8 cellular contexts compared by ENCODE assay signal in genomic region chr3:52536112-52536368, GRCh38. TPM values are rescaled to one million over a fixed set of nuclear protein-coding genes. Genes with fewer than 3 reads are reported as not detected.
DNase-seq lines count a peak whose midpoint lies in the region; ATAC-seq and TF ChIP-seq lines count a peak whose summit lies in the region.

No MANE protein-coding gene starts in this region.

- H3K36me3 ChIP-seq in HUES48 (ENCODE audit: control insufficient read depth, insufficient read depth, low read length) (peaks cover 24% of the 10 kb centered on the region), iPS-15b (ENCODE audit: control insufficient read depth, insufficient read depth, low read length) (peaks cover 15% of the 10 kb centered on the region), spleen (peaks cover 0 to 17% (median 4%) of the 10 kb centered on the region in 6 donors)

- peaks cover 24% of the 10 kb centered on the region for H3K36me3 Mint-ChIP-seq in activated B cell treated with CpG ODN at 0.5 μM for 24 hours (ENCODE audit: low read depth)

- no peaks in the 10 kb centered on the region for H3K9me3 Mint-ChIP-seq in activated B cell treated with CpG ODN at 0.5 μM for 24 hours

- H3K27ac Mint-ChIP-seq in activated B cell treated with CpG ODN at 0.5 μM for 24 hours, result peak overlapping the region; percentile 96

- H3K27me3 ChIP-seq in HUES48 (ENCODE audit: control insufficient read depth, insufficient read depth, low read length) (no peaks in the 10 kb centered on the region), iPS-15b (ENCODE audit: control insufficient read depth, insufficient read depth, low read length) (no peaks in the 10 kb centered on the region), spleen (replicated peaks in 1 of 7) (peaks cover 0 to 27% (median 5%) of the 10 kb centered on the region in 7 donors)

- WGBS in spleen, 5 donors, result 17 to 21% (median 17%) methylated on average over 9 of the region's 9 CpGs

- CTCF ChIA-PET in activated B cell treated with CpG ODN at 0.5 μM for 24 hours (lab: Charles Lee), result interaction anchor here (0.8 to 1.2 kb wide), 2 partner anchors 9 to 124 kb away, joined by 3 to 4 read pairs; no protein-coding TSS in a partner anchor

- no peaks in the 10 kb centered on the region for H3K27me3 Mint-ChIP-seq in activated B cell treated with CpG ODN at 0.5 μM for 24 hours

- POLR2A ChIA-PET in activated B cell treated with CpG ODN at 0.5 μM for 24 hours (lab: Charles Lee), result interaction anchor here (0.7 to 1.3 kb wide), 12 partner anchors 9 to 1151 kb away, joined by 3 to 5 read pairs (median 3); partner anchors contain the start of genes GLYCTK, GNL3, MANF and PBRM1

- no peak for TF ChIP-seq POLR2A in spleen (IDR thresholded peaks at IDR 0.05)

- H3K9ac ChIP-seq in HUES48 (ENCODE audit: low read depth, low read length) (no peak overlapping the region), iPS-15b (ENCODE audit: low read depth, low read length) (no peak overlapping the region)

- peak overlapping the region; percentile 18; the same call in 1 of the 2 replicates for H3K4me3 ChIP-seq in HUES48 (ENCODE audit: low read depth, low read length)
- H3K4me3 ChIP-seq in iPS-15b (ENCODE audit: low read depth, low read length), result peak overlapping the region; percentile 27
- H3K4me3 ChIP-seq in spleen, result peak overlapping the region in 7 of 8 donors; percentile 64 to 94 (median 82)

- TF ChIP-seq CTCF in activated B cell treated with CpG ODN at 0.5 μM for 24 hours (IDR thresholded peaks at IDR 0.05) (no peak), spleen (IDR thresholded peaks at IDR 0.05 in 8 of 11, conservative IDR thresholded peaks at IDR 0.05 in 3 of 11) (no peak)

- H3K4me1 ChIP-seq in HUES48 (ENCODE audit: control insufficient read depth, insufficient read depth, low read length), result peaks cover 30% of the 10 kb centered on the region
- H3K4me1 ChIP-seq in iPS-15b (ENCODE audit: control insufficient read depth, insufficient read depth, low read length), result peaks cover 19% of the 10 kb centered on the region
- H3K4me1 ChIP-seq in spleen, result peaks cover 30 to 84% (median 63%) of the 10 kb centered on the region in 6 donors

- intact Hi-C loops in activated B cell treated with CpG ODN at 0.5 μM for 24 hours (cut with micrococcal nuclease) (loop anchor here (1.0 to 10.0 kb wide), 11 partner anchors 63 to 1149 kb away; partner anchors contain the start of genes ACY1, DUSP7, GNL3 and ITIH1), spleen (cut with DNase I; ENCODE audit: low total_unique reads) (no loop called here)

- DNase-seq in activated B cell treated with CpG ODN at 0.5 μM for 24 hours, result no peak
- no peak for DNase-seq in spleen
- no peak for DNase-seq in AG08395 (ENCODE audit: low spot score)
- DNase-seq in NCI-H526 treated with DMSO at 0.1 percent for 48 hours (lab: John Stamatoyannopoulos, UW), result no peak
- no peak for DNase-seq in SHP77 (lab: John Stamatoyannopoulos, UW)

- H3K27ac ChIP-seq in HUES48 (ENCODE audit: low read depth, low read length) (no peak overlapping the region), spleen (peak overlapping the region in 6 of 8 donors; percentile 45 to 94 (median 90))

- H3K9me3 ChIP-seq in HUES48 (ENCODE audit: control insufficient read depth, insufficient read depth, low read length) (no peaks in the 10 kb centered on the region), iPS-15b (ENCODE audit: control insufficient read depth, insufficient read depth, low read length) (no peaks in the 10 kb centered on the region), spleen (no peaks in the 10 kb centered on the region)

- H3K4me3 Mint-ChIP-seq in activated B cell treated with CpG ODN at 0.5 μM for 24 hours, result peak overlapping the region; percentile 98

- ATAC-seq in activated B cell treated with CpG ODN at 0.5 μM for 24 hours (ENCODE audit: low read depth) (no peak), HG02884 (IDR thresholded peaks at IDR 0.05; ENCODE audit: unreplicated experiment) (no peak)

- H3K4me1 Mint-ChIP-seq in activated B cell treated with CpG ODN at 0.5 μM for 24 hours, result peaks cover 42% of the 10 kb centered on the region

RNA-seq across cellular contexts. Expression of gene UQCC5, which starts 0.4 kb away (rescaled TPM):
- 11.7 and 13.6 TPM in 2 replicates for total RNA-seq in activated B cell treated with CpG ODN at 0.5 μM for 24 hours
- total RNA-seq in spleen, result 10 to 100 TPM in 3 of 7 donors, 1 to 10 TPM in 4; 2.7 to 12.8 (median 7.6) TPM
- polyA plus RNA-seq in spleen, result 10 to 100 TPM; 24.8 to 41.5 (median 26.1) TPM

RNA-seq across cellular contexts. Expression of gene NT5DC2, which starts 2.4 kb away (rescaled TPM):
- total RNA-seq in activated B cell treated with CpG ODN at 0.5 μM for 24 hours (9.5 and 9.9 TPM in 2 replicates), spleen (10 to 100 TPM in 6 of 7 donors, 1 to 10 TPM in 1; 9.3 to 26.0 (median 12.0) TPM)
- polyA plus RNA-seq in spleen, result 10 to 100 TPM in 1 of 3 donors, 1 to 10 TPM in 2; 7.8 to 11.8 (median 7.9) TPM

RNA-seq across cellular contexts. Expression of gene STAB1, which starts 40.9 kb away (rescaled TPM):
- total RNA-seq in activated B cell treated with CpG ODN at 0.5 μM for 24 hours (0.64 and 0.71 TPM in 2 replicates), spleen (1,000 to 10,000 TPM in 1 of 7 donors, 100 to 1,000 TPM in 6; 351 to 1,070 (median 406) TPM)
- 1,000 to 10,000 TPM in 2 of 3 donors, 100 to 1,000 TPM in 1; 287 to 1,994 (median 1,275) TPM for polyA plus RNA-seq in spleen

Comparison
In these comparisons a context has a peak if more than half of its experiments do, and no peak if none do; other contexts are left out.
1. H3K4me3 ChIP-seq: peak in every context shown above with its lines; median percentile 82 in spleen; 27 in iPS-15b; 18 in HUES48.
2. RNA of gene STAB1, which starts 40.9 kb away (total RNA-seq): 351 to 1,070 TPM in spleen; 0.64 to 0.71 TPM in activated B cell treated with CpG ODN at 0.5 μM for 24 hours; every median in the first group is over 100 times any median in the second.